In the genomic region with DNA sequence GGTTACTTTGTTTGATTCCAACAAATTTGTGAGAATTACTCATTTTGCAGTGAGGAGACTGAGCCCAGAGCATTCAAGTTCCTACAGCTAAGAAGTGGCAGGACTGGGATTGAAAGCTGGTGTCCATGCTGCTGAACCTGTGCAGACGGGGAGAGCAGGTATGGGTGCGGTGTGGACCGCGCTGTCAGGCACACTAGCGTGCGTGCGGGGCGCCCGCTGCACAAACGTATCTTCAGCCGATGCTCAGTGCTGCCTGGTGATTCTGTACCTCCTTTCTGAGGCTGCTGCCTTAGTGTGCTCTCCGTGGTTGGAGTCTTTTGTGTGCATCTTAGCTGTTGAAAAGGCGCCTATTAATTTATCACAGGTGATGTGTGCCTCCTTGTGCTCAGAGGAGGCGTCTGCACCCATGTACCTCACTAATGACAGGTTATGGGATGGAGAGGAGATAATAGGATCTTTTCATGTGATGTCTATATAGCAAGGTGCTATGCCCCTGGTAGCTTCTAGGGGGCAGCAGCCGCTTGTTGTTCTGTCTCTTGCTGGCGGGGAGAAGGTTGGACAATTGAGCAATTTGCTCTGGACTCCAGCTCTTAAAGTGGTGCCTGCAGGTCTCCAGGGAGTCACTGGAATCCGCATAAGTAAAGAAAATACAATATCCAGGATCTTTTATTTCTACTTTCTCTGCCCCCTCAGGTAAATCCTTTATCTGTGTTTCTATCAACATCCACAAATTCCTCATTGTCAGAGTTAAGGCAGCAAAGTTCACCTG, we compare ENCODE assay signal across 1 cellular context.
TF ChIP-seq lines count a peak whose summit lies in the region.

No MANE protein-coding gene starts in this region.

TF ChIP-seq in HepG2, 621 proteins besides CTCF, POLR2A, EP300 and RAD21 (continued from another document):
- TF ChIP-seq KIAA2018 (CRISPR knock-in tag; IDR thresholded peaks at IDR 0.05; ENCODE audit: borderline replicate concordance) (no peak), PRPF4 (IDR thresholded peaks at IDR 0.05; ENCODE audit: low read depth, low read length, poor library complexity, severe bottlenecking) (no peak), TMF1 (CRISPR knock-in tag; IDR thresholded peaks at IDR 0.05; ENCODE audit: low read depth) (no peak), U2AF1 (optimal IDR thresholded peaks at IDR 0.05; ENCODE audit: low read depth, low read length) (no peak), CEBPG (CRISPR knock-in tag; IDR thresholded peaks at IDR 0.05) (peak; percentile 92), NR2F6 (IDR thresholded peaks at IDR 0.05) (no peak), NR2F6 (CRISPR knock-in tag; IDR thresholded peaks at IDR 0.05) (0 out of 2 replicates have a peak, but pooled peaks have one; percentile 39), MIXL1 (CRISPR knock-in tag; IDR thresholded peaks at IDR 0.05) (peak; percentile 57; the same call in 1 of the 2 replicates), ZFY (CRISPR knock-in tag; IDR thresholded peaks at IDR 0.05) (no peak), SIX1 (CRISPR knock-in tag; IDR thresholded peaks at IDR 0.05; ENCODE audit: borderline replicate concordance) (no peak), HOXA5 (CRISPR knock-in tag; IDR thresholded peaks at IDR 0.05) (no peak), IRF2 (CRISPR knock-in tag; IDR thresholded peaks at IDR 0.05) (0 out of 2 replicates have a peak, but pooled peaks have one; percentile 18), ONECUT2 (CRISPR knock-in tag; IDR thresholded peaks at IDR 0.05) (no peak), PHF8 (CRISPR knock-in tag; IDR thresholded peaks at IDR 0.05) (no peak), SALL1 (CRISPR knock-in tag; IDR thresholded peaks at IDR 0.05) (0 out of 2 replicates have a peak, but pooled peaks have one; percentile 18), ERF (CRISPR knock-in tag; IDR thresholded peaks at IDR 0.05) (peak; percentile 39; the same call in 1 of the 2 replicates), KLF12 (CRISPR knock-in tag; IDR thresholded peaks at IDR 0.05; ENCODE audit: borderline replicate concordance) (no peak), ZNF768 (CRISPR knock-in tag; IDR thresholded peaks at IDR 0.05) (peak; percentile 28; the same call in 1 of the 2 replicates), ZNF180 (CRISPR knock-in tag; IDR thresholded peaks at IDR 0.05; ENCODE audit: borderline replicate concordance, low read depth) (no peak), NCOR1 (IDR thresholded peaks at IDR 0.05; ENCODE audit: borderline replicate concordance, low read length) (peak; percentile 36; the same call in 1 of the 2 replicates), PCBP1 (IDR thresholded peaks at IDR 0.05; ENCODE audit: borderline replicate concordance, low read depth, low read length) (no peak), CC2D1A (CRISPR knock-in tag; IDR thresholded peaks at IDR 0.05) (no peak), FOSL2 (CRISPR knock-in tag; IDR thresholded peaks at IDR 0.05) (0 out of 2 replicates have a peak, but pooled peaks have one; percentile 17), ZKSCAN8 (CRISPR knock-in tag; IDR thresholded peaks at IDR 0.05; ENCODE audit: borderline replicate concordance) (0 out of 2 replicates have a peak, but pooled peaks have one; percentile 46), POLR2AphosphoS5 (IDR thresholded peaks at IDR 0.05; ENCODE audit: low read depth, low read length) (no peak), ZNF333 (CRISPR knock-in tag; IDR thresholded peaks at IDR 0.05; ENCODE audit: borderline replicate concordance) (no peak), DNMT1 (CRISPR knock-in tag; IDR thresholded peaks at IDR 0.05) (no peak), ARHGAP35 (CRISPR knock-in tag; IDR thresholded peaks at IDR 0.05; ENCODE audit: borderline replicate concordance) (no peak), XRCC5 (optimal IDR thresholded peaks at IDR 0.05; ENCODE audit: low read length) (peak; percentile 90), RARA (CRISPR knock-in tag; IDR thresholded peaks at IDR 0.05) (no peak), RAD51 (IDR thresholded peaks at IDR 0.05; ENCODE audit: borderline replicate concordance) (no peak), ZBTB42 (CRISPR knock-in tag; IDR thresholded peaks at IDR 0.05) (no peak), MAFG (CRISPR knock-in tag; IDR thresholded peaks at IDR 0.05) (no peak)
- TF ChIP-seq, protein P1, sequence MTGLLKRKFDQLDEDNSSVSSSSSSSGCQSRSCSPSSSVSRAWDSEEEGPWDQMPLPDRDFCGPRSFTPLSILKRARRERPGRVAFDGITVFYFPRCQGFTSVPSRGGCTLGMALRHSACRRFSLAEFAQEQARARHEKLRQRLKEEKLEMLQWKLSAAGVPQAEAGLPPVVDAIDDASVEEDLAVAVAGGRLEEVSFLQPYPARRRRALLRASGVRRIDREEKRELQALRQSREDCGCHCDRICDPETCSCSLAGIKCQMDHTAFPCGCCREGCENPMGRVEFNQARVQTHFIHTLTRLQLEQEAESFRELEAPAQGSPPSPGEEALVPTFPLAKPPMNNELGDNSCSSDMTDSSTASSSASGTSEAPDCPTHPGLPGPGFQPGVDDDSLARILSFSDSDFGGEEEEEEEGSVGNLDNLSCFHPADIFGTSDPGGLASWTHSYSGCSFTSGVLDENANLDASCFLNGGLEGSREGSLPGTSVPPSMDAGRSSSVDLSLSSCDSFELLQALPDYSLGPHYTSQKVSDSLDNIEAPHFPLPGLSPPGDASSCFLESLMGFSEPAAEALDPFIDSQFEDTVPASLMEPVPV (CRISPR knock-in tag; IDR thresholded peaks at IDR 0.05), result no peak
- TF ChIP-seq, protein P2, sequence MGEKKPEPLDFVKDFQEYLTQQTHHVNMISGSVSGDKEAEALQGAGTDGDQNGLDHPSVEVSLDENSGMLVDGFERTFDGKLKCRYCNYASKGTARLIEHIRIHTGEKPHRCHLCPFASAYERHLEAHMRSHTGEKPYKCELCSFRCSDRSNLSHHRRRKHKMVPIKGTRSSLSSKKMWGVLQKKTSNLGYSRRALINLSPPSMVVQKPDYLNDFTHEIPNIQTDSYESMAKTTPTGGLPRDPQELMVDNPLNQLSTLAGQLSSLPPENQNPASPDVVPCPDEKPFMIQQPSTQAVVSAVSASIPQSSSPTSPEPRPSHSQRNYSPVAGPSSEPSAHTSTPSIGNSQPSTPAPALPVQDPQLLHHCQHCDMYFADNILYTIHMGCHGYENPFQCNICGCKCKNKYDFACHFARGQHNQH (CRISPR knock-in tag; IDR thresholded peaks at IDR 0.05), result 0 out of 2 replicates have a peak, but pooled peaks have one; percentile 29
- TF ChIP-seq, protein P3, sequence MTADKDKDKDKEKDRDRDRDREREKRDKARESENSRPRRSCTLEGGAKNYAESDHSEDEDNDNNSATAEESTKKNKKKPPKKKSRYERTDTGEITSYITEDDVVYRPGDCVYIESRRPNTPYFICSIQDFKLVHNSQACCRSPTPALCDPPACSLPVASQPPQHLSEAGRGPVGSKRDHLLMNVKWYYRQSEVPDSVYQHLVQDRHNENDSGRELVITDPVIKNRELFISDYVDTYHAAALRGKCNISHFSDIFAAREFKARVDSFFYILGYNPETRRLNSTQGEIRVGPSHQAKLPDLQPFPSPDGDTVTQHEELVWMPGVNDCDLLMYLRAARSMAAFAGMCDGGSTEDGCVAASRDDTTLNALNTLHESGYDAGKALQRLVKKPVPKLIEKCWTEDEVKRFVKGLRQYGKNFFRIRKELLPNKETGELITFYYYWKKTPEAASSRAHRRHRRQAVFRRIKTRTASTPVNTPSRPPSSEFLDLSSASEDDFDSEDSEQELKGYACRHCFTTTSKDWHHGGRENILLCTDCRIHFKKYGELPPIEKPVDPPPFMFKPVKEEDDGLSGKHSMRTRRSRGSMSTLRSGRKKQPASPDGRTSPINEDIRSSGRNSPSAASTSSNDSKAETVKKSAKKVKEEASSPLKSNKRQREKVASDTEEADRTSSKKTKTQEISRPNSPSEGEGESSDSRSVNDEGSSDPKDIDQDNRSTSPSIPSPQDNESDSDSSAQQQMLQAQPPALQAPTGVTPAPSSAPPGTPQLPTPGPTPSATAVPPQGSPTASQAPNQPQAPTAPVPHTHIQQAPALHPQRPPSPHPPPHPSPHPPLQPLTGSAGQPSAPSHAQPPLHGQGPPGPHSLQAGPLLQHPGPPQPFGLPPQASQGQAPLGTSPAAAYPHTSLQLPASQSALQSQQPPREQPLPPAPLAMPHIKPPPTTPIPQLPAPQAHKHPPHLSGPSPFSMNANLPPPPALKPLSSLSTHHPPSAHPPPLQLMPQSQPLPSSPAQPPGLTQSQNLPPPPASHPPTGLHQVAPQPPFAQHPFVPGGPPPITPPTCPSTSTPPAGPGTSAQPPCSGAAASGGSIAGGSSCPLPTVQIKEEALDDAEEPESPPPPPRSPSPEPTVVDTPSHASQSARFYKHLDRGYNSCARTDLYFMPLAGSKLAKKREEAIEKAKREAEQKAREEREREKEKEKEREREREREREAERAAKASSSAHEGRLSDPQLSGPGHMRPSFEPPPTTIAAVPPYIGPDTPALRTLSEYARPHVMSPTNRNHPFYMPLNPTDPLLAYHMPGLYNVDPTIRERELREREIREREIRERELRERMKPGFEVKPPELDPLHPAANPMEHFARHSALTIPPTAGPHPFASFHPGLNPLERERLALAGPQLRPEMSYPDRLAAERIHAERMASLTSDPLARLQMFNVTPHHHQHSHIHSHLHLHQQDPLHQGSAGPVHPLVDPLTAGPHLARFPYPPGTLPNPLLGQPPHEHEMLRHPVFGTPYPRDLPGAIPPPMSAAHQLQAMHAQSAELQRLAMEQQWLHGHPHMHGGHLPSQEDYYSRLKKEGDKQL (CRISPR knock-in tag; IDR thresholded peaks at IDR 0.05; ENCODE audit: low read depth), result no peak
- TF ChIP-seq, protein P4, sequence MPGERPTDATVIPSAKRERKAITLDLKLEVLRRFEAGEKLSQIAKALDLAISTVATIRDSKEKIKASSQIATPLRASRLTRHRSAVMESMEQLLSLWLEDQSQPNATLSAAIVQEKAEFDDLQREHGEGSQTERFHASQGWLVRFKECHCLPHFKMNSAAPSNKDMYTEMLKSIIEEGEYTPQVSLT (CRISPR knock-in tag; IDR thresholded peaks at IDR 0.05; ENCODE audit: borderline replicate concordance, low read depth), result no peak
- TF ChIP-seq, protein P5, sequence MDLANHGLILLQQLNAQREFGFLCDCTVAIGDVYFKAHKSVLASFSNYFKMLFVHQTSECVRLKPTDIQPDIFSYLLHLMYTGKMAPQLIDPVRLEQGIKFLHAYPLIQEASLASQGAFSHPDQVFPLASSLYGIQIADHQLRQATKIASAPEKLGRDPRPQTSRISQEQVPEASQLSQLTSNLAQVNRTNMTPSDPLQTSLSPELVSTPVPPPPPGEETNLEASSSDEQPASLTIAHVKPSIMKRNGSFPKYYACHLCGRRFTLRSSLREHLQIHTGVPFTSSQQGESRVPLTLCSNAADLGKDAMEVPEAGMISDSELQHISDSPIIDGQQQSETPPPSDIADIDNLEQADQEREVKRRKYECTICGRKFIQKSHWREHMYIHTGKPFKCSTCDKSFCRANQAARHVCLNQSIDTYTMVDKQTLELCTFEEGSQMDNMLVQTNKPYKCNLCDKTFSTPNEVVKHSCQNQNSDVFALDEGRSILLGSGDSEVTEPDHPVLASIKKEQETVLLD (CRISPR knock-in tag; IDR thresholded peaks at IDR 0.05; ENCODE audit: low read depth), result no peak
TF ChIP-seq in HepG2: peak in this region for 30.
